In genomic region chr14:75980856-75981255, GRCh38 we compare ENCODE assay signal across 9 cellular contexts. TPM values are rescaled to one million over a fixed set of nuclear protein-coding genes. Genes with fewer than 3 reads are reported as not detected.
DNase-seq lines count a peak whose midpoint lies in the region; ATAC-seq and TF ChIP-seq lines count a peak whose summit lies in the region.
"Had no signal": no experiment of that assay in that cellular context is flagged by ENCODE, and none has a peak within 500 bp of the region (broad histone marks: within the 10 kb centered on the region; RNA-seq: fewer than 3 reads in every experiment).

No MANE protein-coding gene starts in this region.

- peak overlapping the region; percentile 95 for H3K4me3 ChIP-seq in A673 (ENCODE audit: low read depth, low read length, poor library complexity, severe bottlenecking)
- H3K4me3 ChIP-seq in IMR-90 (ENCODE audit: insufficient read depth, low read depth, low read length), result no peak overlapping the region

- peak overlapping the region; percentile 32; the same call in 1 of the 2 replicates for H2AK5ac ChIP-seq in IMR-90 (ENCODE audit: low read depth, low read length)

- no peak for ATAC-seq in IMR-90 (ENCODE audit: low read depth)
- no peak for ATAC-seq in central memory CD8-positive, alpha-beta T cell (replicated peaks; ENCODE audit: extremely low read depth, poor library complexity, severe bottlenecking)
- ATAC-seq in naive B cell (ENCODE audit: low read depth in 2 of 2), result no peak
- ATAC-seq in GM21528 (IDR thresholded peaks at IDR 0.05; ENCODE audit: low FRiP score, unreplicated experiment), result no peak

- TF ChIP-seq CTCF in A673 (conservative IDR thresholded peaks at IDR 0.05; ENCODE audit: low read depth, low read length) (no peak), IMR-90 (conservative IDR thresholded peaks at IDR 0.05; ENCODE audit: low read depth, low read length) (no peak)

- no peak overlapping the region for H3K56ac ChIP-seq in IMR-90 (ENCODE audit: extremely low read depth, insufficient read depth, low read length)

- H3K4me3 Mint-ChIP-seq in central memory CD8-positive, alpha-beta T cell, result peak overlapping the region; percentile 73
- H3K4me3 Mint-ChIP-seq in naive B cell, result peak overlapping the region; percentile 74 to 95 (median 88)

- 0 out of 4 replicates have a peak, but pooled peaks cover 0 to 1% of the 10 kb centered on the region in 2 experiments for H3K79me1 ChIP-seq in IMR-90 (ENCODE audit: low read depth in 1 of 2, low read length in 2 of 2)

- TF ChIP-seq RAD21 in IMR-90 (IDR thresholded peaks at IDR 0.05; ENCODE audit: low read length), result no peak

- CTCF ChIA-PET in A673 (lab: Charles Lee) (no interaction called here), IMR-90 (lab: Yijun Ruan, JAX) (interaction anchor here (1.1 to 5.3 kb wide), 3 partner anchors 112 to 403 kb away, joined by 3 to 63 read pairs (median 3); no protein-coding TSS in a partner anchor)

- no peak overlapping the region for H4K8ac ChIP-seq in IMR-90 (ENCODE audit: low read depth in 2 of 2, low read length in 2 of 2)

- POLR2A ChIA-PET in A673 (lab: Charles Lee; ENCODE audit: low non-redundant PET) (no interaction called here), IMR-90 (lab: Charles Lee; ENCODE audit: unreplicated experiment) (no interaction called here)

- no peak overlapping the region for H3K14ac ChIP-seq in IMR-90 (replicated peaks; ENCODE audit: low read depth, low read length)

- H3K9me3 ChIP-seq in A673 (ENCODE audit: low read depth, low read length, poor library complexity, severe bottlenecking), result no peaks in the 10 kb centered on the region
- H3K9me3 ChIP-seq in IMR-90 (ENCODE audit: control insufficient read depth, insufficient read depth, low read length), result no peaks in the 10 kb centered on the region

- H2BK120ac ChIP-seq in IMR-90 (ENCODE audit: low read depth, low read length), result no peak overlapping the region

- no peak overlapping the region for H4K91ac ChIP-seq in IMR-90 (ENCODE audit: insufficient read depth, low read depth, low read length)

- in situ Hi-C loops in IMR-90 (cut with MboI; ENCODE audit: low sequenced_read_pairs), result loop anchor here (5.0 to 25.0 kb wide), 4 partner anchors 186 to 1081 kb away; partner anchors contain the start of gene FLVCR2

- intact Hi-C loops in A673 (cut with micrococcal nuclease; ENCODE audit: unreplicated experiment) (loop anchor here (5.0 kb wide), 3 partner anchors 74 to 674 kb away; partner anchors contain the start of gene FLVCR2), IMR-90 (cut with micrococcal nuclease) (loop anchor here (5.0 kb wide), 2 partner anchors 114 to 404 kb away; partner anchors contain the start of gene FLVCR2)

- H3K4ac ChIP-seq in IMR-90 (ENCODE audit: low read depth, low read length), result no peak overlapping the region

- peaks cover 12% of the 10 kb centered on the region for H3K36me3 Mint-ChIP-seq in central memory CD8-positive, alpha-beta T cell (ENCODE audit: insufficient read depth)
- H3K36me3 Mint-ChIP-seq in naive B cell, result no peaks in the 10 kb centered on the region

- H4K5ac ChIP-seq in IMR-90 (ENCODE audit: low read depth, low read length), result no peak overlapping the region; the same call in 1 of the 2 replicates

- H4K20me1 ChIP-seq in IMR-90 (ENCODE audit: insufficient read depth, low read length), result no peaks in the 10 kb centered on the region

- peak overlapping the region; percentile 9; the same call in 1 of the 2 replicates for H3K4me2 ChIP-seq in IMR-90 (ENCODE audit: low read depth, low read length)

- DNase-seq in A673 (ENCODE audit: low spot score), result no peak
- DNase-seq in IMR-90, result no peak
- DNase-seq in central memory CD8-positive, alpha-beta T cell (ENCODE audit: low spot score in 2 of 2), result no peak
- DNase-seq in naive B cell, result no peak
- no peak for DNase-seq in KG1 (lab: John Stamatoyannopoulos, UW)
- DNase-seq in NAMALWA (ENCODE audit: low spot score), result no peak
- DNase-seq in NOMO-1 (lab: John Stamatoyannopoulos, UW; ENCODE audit: unreplicated experiment in 2 of 2), result no peak
- DNase-seq: T1000 had no signal

- dilution Hi-C loops in IMR-90 (cut with HindIII; ENCODE audit: low sequenced_read_pairs, unreplicated experiment), result no loop called here

- H2AK9ac ChIP-seq in IMR-90 (replicated peaks; ENCODE audit: low read depth, low read length, poor library complexity), result no peak overlapping the region

- no peak for TF ChIP-seq POLR2A in IMR-90 (IDR thresholded peaks at IDR 0.05; ENCODE audit: low read depth, low read length)

- no peak overlapping the region for H2BK15ac ChIP-seq in IMR-90 (ENCODE audit: low read depth, low read length)

- peak overlapping the region; percentile 74 for H3K27ac Mint-ChIP-seq in central memory CD8-positive, alpha-beta T cell (ENCODE audit: low read depth)
- peak overlapping the region in 4 of 6 donors; percentile 46 to 86 (median 82) for H3K27ac Mint-ChIP-seq in naive B cell

- no peak overlapping the region for H3K23ac ChIP-seq in IMR-90 (ENCODE audit: low read depth, low read length)

- BruUV-seq in A673 (replicated peaks; lab: Mats Ljungman, UMichigan), result no TSS peak
- BruUV-seq in IMR-90 (replicated peaks; lab: Mats Ljungman, UMichigan), result no TSS peak

- H3K18ac ChIP-seq in IMR-90 (ENCODE audit: low read depth, low read length), result no peak overlapping the region; the same call in 1 of the 2 replicates

- no peaks in the 10 kb centered on the region for H3K36me3 ChIP-seq in A673 (ENCODE audit: insufficient read depth, low read length, poor library complexity, severe bottlenecking)
- H3K36me3 ChIP-seq in IMR-90 (ENCODE audit: control insufficient read depth, insufficient read depth, low read length), result no peaks in the 10 kb centered on the region

- H3K27me3 ChIP-seq in A673 (replicated peaks; ENCODE audit: insufficient read depth, low read depth, low read length, poor library complexity) (no peaks in the 10 kb centered on the region), IMR-90 (ENCODE audit: control insufficient read depth, insufficient read depth, low read length) (no peaks in the 10 kb centered on the region; the same call in 1 of the 2 replicates)

- H2BK20ac ChIP-seq in IMR-90 (ENCODE audit: low read depth, low read length), result no peak overlapping the region

- no peaks in the 10 kb centered on the region for H3K9me1 ChIP-seq in IMR-90 (ENCODE audit: insufficient read depth, low read length)

- peaks cover 44% of the 10 kb centered on the region for H3K4me1 Mint-ChIP-seq in central memory CD8-positive, alpha-beta T cell
- H3K4me1 Mint-ChIP-seq in naive B cell, result peaks cover 51 to 72% (median 58%) of the 10 kb centered on the region in 3 donors

- H3K9ac ChIP-seq in IMR-90 (ENCODE audit: low read depth, low read length), result no peak overlapping the region

- H3K4me1 ChIP-seq in A673 (ENCODE audit: insufficient read depth, low read length, poor library complexity, severe bottlenecking) (peaks cover 9% of the 10 kb centered on the region), IMR-90 (ENCODE audit: control insufficient read depth, insufficient read depth, low read length) (peaks cover 7% of the 10 kb centered on the region; the same call in 1 of the 2 replicates)

- H3K9me3 Mint-ChIP-seq in central memory CD8-positive, alpha-beta T cell, result no peaks in the 10 kb centered on the region
- no peaks in the 10 kb centered on the region for H3K9me3 Mint-ChIP-seq in naive B cell

- no peak overlapping the region for H2BK5ac ChIP-seq in IMR-90 (ENCODE audit: low read depth, low read length, poor library complexity, severe bottlenecking)

- peak overlapping the region; percentile 77 for H2AFZ ChIP-seq in IMR-90 (replicated peaks; ENCODE audit: low read length, poor library complexity)

- WGBS in IMR-90 (ENCODE audit: extremely low coverage in 2 of 2, insufficient read length in 1 of 2), 2 experiments, result 49% methylated on average over 5 of the region's 8 CpGs; no CpG with 5 or more reads in 1 of the 2 experiments

- no peak overlapping the region for H3K27ac ChIP-seq in A673 (ENCODE audit: low read depth, low read length, poor library complexity, severe bottlenecking)
- H3K27ac ChIP-seq in IMR-90 (ENCODE audit: insufficient read depth, low read length), result peak overlapping the region; percentile 6; the same call in 1 of the 2 replicates

- H3K27me3 Mint-ChIP-seq in central memory CD8-positive, alpha-beta T cell, result no peaks in the 10 kb centered on the region
- no peaks in the 10 kb centered on the region for H3K27me3 Mint-ChIP-seq in naive B cell

TF ChIP-seq in IMR-90, 13 proteins besides CTCF, POLR2A, EP300 and RAD21 (continues in another document):
- TF ChIP-seq NFE2L2 (IDR thresholded peaks at IDR 0.05; ENCODE audit: low read depth, low read length) (no peak), RCOR1 (IDR thresholded peaks at IDR 0.05; ENCODE audit: insufficient replicate concordance, low read length) (no peak), USF2 (IDR thresholded peaks at IDR 0.05; ENCODE audit: low read depth, low read length) (no peak), MAZ (IDR thresholded peaks at IDR 0.05; ENCODE audit: borderline replicate concordance, low read depth, low read length) (no peak), CHD1 (IDR thresholded peaks at IDR 0.05; ENCODE audit: low read depth, low read length) (no peak), FOS (IDR thresholded peaks at IDR 0.05; ENCODE audit: low read depth, low read length) (no peak), BHLHE40 (IDR thresholded peaks at IDR 0.05; ENCODE audit: low read depth, low read length) (no peak), MXI1 (IDR thresholded peaks at IDR 0.05; ENCODE audit: borderline replicate concordance, low read depth, low read length) (no peak)

RNA-seq across cellular contexts. Expression of gene TGFB3, which starts 0.9 kb away (rescaled TPM):
- total RNA-seq in A673 (2021) (11.6 and 12.8 TPM in 2 replicates), IMR-90 (2012; rRNA removed) (2.2 and 3.1 TPM in 2 replicates)
- polyA plus RNA-seq in IMR-90 (2012; rRNA removed) (3.7 and 4.3 TPM in 2 replicates), naive B cell (ENCODE audit: low read depth in 6 of 6) (under 1 TPM in 5 of 6 donors, not detected in 1; 0.19 to 0.66 (median 0.43) TPM)
- 2.1 and 3.2 TPM in 2 replicates for polyA plus RNA-seq in IMR-90 (2012; cell fraction: cytosol; rRNA removed)
- polyA plus RNA-seq in IMR-90 (2012; cell fraction: nucleus; rRNA removed; ENCODE audit: low replicate concordance), result 8.5 and 13.2 TPM in 2 replicates

RNA-seq across cellular contexts. Expression of gene IFT43, which starts 4.7 kb away (rescaled TPM):
- total RNA-seq in A673 (2021) (20.3 and 31.1 TPM in 2 replicates), IMR-90 (2012; rRNA removed) (29.4 and 41.4 TPM in 2 replicates)
- polyA plus RNA-seq in IMR-90 (2012; rRNA removed) (41.4 and 43.2 TPM in 2 replicates), naive B cell (ENCODE audit: low read depth in 6 of 6) (10 to 100 TPM; 13.5 to 25.9 (median 19.7) TPM)
- polyA plus RNA-seq in IMR-90 (2012; cell fraction: cytosol; rRNA removed), result 33.4 and 43.4 TPM in 2 replicates
- 32.3 and 52.8 TPM in 2 replicates for polyA plus RNA-seq in IMR-90 (2012; cell fraction: nucleus; rRNA removed; ENCODE audit: low replicate concordance)
